Comparison of ENCODE assay signal across 13 cellular contexts in the genomic region with DNA sequence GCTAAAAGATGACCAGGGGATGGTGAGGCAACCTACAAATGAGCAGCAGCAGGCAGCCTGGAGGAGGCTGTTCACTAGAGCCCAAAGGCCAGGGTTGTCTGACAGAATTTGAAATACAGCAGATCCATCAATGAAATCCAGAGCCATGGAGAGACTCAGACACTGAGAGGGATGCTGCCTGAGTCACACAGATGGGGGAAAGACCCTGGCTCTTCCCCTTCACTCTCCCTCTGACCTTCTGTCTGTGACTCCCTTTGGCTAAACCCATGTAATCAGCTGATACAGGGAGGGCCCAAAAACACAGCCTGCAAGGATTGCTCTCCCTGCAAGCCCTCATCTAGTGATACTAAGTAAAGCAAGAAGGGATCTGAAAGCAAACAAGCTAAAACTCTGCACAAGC.
"Had no signal": no experiment of that assay in that cellular context is flagged by ENCODE, and none has a peak within 500 bp of the region (broad histone marks: within the 10 kb centered on the region; RNA-seq: fewer than 3 reads in every experiment).

No MANE protein-coding gene starts in this region.

- ATAC-seq: left colon, T-cell had no signal

- H3K9me3 ChIP-seq: tibial nerve had no signal

- H3K36me3 ChIP-seq: tibial nerve had no signal

- H3K4me1 Mint-ChIP-seq: naive B cell, T-cell had no signal

- H3K27ac ChIP-seq: epithelial cell of prostate, tibial nerve had no signal

- H3K36me3 Mint-ChIP-seq: naive B cell, T-cell had no signal

- H3K27ac Mint-ChIP-seq: activated T-helper 1 cell treated with anti-CD3 and anti-CD28 coated beads, Interleukin-12 subunit alpha, Interleukin-12 subunit beta, Interleukin-2, Interleukin-4 antibody, amounts not matched to agents 30 ng/mL and 10 ng/mL and 1 ng/mL, durations not matched to agents 14 hours and 24 hours and 36 hours; naive B cell; T-cell had no signal

- H3K4me3 ChIP-seq: lung, tibial nerve had no signal

- H3K4me1 ChIP-seq: tibial nerve had no signal

- H3K27me3 ChIP-seq: tibial nerve had no signal

- H3K27me3 Mint-ChIP-seq: naive B cell, T-cell had no signal

- H3K4me3 Mint-ChIP-seq: activated T-helper 1 cell treated with anti-CD3 and anti-CD28 coated beads, Interleukin-12 subunit alpha, Interleukin-12 subunit beta, Interleukin-2, Interleukin-4 antibody, amounts not matched to agents 30 ng/mL and 10 ng/mL and 1 ng/mL, durations not matched to agents 14 hours and 24 hours and 36 hours; naive B cell; T-cell had no signal

- DNase-seq: activated CD4-positive, CD25-positive, alpha-beta regulatory T cell treated with anti-CD3 and anti-CD28 coated beads, Interleukin-2, amount 50 U/mL, for 72 hours; activated naive CD4-positive, alpha-beta T cell; dermis blood vessel endothelial cell; left colon; naive B cell; stimulated activated CD4-positive, alpha-beta T cell treated with anti-CD3 and anti-CD28 coated beads, Interleukin-2, amount 100 ng/mL, for 48 hours; stimulated activated naive CD4-positive, alpha-beta T cell; T-cell; T1000 had no signal
